1 cellular context compared by ENCODE assay signal in the genomic region with DNA sequence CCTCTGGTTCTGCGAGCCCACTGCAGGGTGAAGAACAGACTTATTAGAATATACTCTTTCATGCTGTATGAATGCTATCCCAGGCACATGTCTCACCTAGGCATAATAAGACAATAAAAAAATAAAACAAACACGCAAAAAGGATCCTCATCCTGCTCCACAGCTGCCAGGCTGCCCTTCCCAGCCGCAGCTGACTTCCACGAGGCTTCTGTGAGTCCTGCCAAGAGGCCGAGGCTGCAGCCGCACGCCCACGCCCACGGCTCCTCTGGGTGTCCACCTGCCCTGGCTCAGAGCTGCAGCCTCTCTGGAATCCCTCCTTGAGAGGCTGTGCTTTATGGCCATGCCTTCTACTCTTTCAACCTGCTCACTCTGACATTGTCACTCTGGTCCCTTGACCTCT.
TF ChIP-seq lines count a peak whose summit lies in the region.

No MANE protein-coding gene starts in this region.

TF ChIP-seq in SK-N-SH, 30 proteins besides CTCF, POLR2A, EP300 and RAD21 (continued from another document):
- no peak for TF ChIP-seq USF2 (IDR thresholded peaks at IDR 0.05; ENCODE audit: borderline replicate concordance, low read depth, low read length)
